ENCODE assay signal across 7 cellular contexts in the genomic region with DNA sequence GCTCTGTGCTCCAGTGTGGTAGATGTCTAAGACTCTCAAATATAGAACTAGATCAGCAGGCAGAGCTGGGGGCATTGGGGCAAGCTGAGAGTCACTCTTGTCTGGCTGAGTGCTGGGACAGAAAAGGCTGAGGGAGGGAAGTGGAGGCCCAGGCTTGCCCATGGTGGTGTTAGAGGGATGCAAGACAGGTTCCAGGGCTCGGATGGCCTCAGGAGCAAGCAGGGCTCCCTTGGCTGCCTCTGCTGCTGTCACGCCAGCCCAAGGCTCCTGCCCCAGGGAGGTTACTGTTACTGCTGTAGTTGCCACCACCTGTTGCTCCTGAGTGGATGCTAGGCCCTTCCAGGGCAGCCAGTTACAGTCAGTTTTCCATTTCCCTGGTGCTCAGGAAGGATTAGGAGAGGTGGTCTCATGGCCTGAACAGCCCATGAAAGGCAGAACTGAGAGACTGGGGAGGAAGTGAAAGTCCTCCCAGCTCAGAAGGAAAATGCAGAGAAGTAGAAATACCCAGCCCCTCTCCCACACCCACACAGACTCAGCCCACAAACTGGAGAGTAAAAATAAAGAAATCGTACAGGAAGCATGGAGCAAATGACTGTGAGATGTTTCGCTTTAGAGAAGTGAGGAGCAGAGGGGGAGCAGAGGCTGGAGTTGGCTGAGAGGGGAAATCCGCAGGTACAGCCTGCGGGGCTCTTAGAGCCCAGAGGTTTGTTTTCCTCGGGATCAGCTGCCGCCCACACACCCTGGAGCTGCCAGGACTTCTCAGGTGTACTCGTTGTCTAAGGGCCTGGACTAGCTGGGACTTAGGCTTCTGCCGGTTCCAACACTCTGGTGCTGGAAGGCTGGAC. TPM values are rescaled to one million over a fixed set of nuclear protein-coding genes. Genes with fewer than 3 reads are reported as not detected.
DNase-seq lines count a peak whose midpoint lies in the region; ATAC-seq and TF ChIP-seq lines count a peak whose summit lies in the region.

No MANE protein-coding gene starts in this region.

- no peaks in the 10 kb centered on the region for H3K36me3 ChIP-seq in PC-9 (ENCODE audit: low read depth)
- no peaks in the 10 kb centered on the region for H3K36me3 ChIP-seq in neuronal stem cell (replicated peaks in 1 of 2; ENCODE audit: control insufficient read depth in 2 of 2, insufficient read depth in 2 of 2, low read length in 2 of 2)

- peaks cover 12% of the 10 kb centered on the region for H3K36me3 Mint-ChIP-seq in central memory CD8-positive, alpha-beta T cell (ENCODE audit: insufficient read depth)

- peaks cover 71% of the 10 kb centered on the region for H3K4me1 Mint-ChIP-seq in central memory CD8-positive, alpha-beta T cell

- H3K4me1 ChIP-seq in PC-9 (replicated peaks; ENCODE audit: insufficient read depth), result peaks cover 15% of the 10 kb centered on the region
- H3K4me1 ChIP-seq in neuronal stem cell (ENCODE audit: control insufficient read depth in 2 of 2, insufficient read depth in 1 of 2, low read depth in 1 of 2, low read length in 2 of 2), result peaks cover 8% of the 10 kb centered on the region in 2 donors

- BruUV-seq in PC-9 (replicated peaks; lab: Mats Ljungman, UMichigan), result no TSS peak

- no peak for TF ChIP-seq CTCF in PC-9 (conservative IDR thresholded peaks at IDR 0.05)

- no peaks in the 10 kb centered on the region for H4K20me1 ChIP-seq in PC-9 (ENCODE audit: insufficient read depth)

- H3K23ac ChIP-seq in neuronal stem cell (ENCODE audit: low read depth, low read length, poor library complexity), result no peak overlapping the region

- H3K4me3 ChIP-seq in PC-9, result no peak overlapping the region
- no peak overlapping the region for H3K4me3 ChIP-seq in neuronal stem cell (ENCODE audit: low read length in 2 of 2)

- H2BK12ac ChIP-seq in neuronal stem cell (ENCODE audit: low read length), result no peak overlapping the region

- no peak overlapping the region for H2BK5ac ChIP-seq in neuronal stem cell (ENCODE audit: low read length)

- no peak for DNase-seq in PC-9
- DNase-seq in central memory CD8-positive, alpha-beta T cell (ENCODE audit: low spot score in 2 of 2), result no peak
- DNase-seq in neuronal stem cell (ENCODE audit: low spot score), result no peak
- DNase-seq in NCI-H748 (lab: John Stamatoyannopoulos, UW; ENCODE audit: unreplicated experiment), result no peak
- no peak for DNase-seq in NCI-H2081 treated with DMSO at 0.1 percent for 48 hours (lab: John Stamatoyannopoulos, UW)
- DNase-seq in activated gamma-delta T cell (lab: John Stamatoyannopoulos, UW), result no peak

- H2BK120ac ChIP-seq in neuronal stem cell (ENCODE audit: low read depth, low read length), result no peak overlapping the region

- H4K8ac ChIP-seq in neuronal stem cell (ENCODE audit: low read depth, low read length), result no peak overlapping the region

- H3K4me2 ChIP-seq in PC-9, result peak overlapping the region; percentile 95; the same call in 1 of the 2 replicates
- H3K4me2 ChIP-seq in neuronal stem cell (ENCODE audit: insufficient read depth, low read length, poor library complexity, severe bottlenecking), result no peak overlapping the region

- H3K27ac Mint-ChIP-seq in central memory CD8-positive, alpha-beta T cell (ENCODE audit: low read depth), result peak overlapping the region; percentile 77

- H3K27me3 ChIP-seq in PC-9 (ENCODE audit: insufficient read depth, low read depth) (0 out of 2 replicates have a peak, but pooled peaks cover 5% of the 10 kb centered on the region), neuronal stem cell (ENCODE audit: control insufficient read depth in 3 of 3, insufficient read depth in 3 of 3, low read depth in 1 of 3, low read length in 3 of 3) (peaks cover 4 to 83% (median 40%) of the 10 kb centered on the region in 3 experiments)

- H2AK5ac ChIP-seq in neuronal stem cell (ENCODE audit: low read depth, low read length), result peak overlapping the region; percentile 56

- H3K9me2 ChIP-seq in PC-9 (ENCODE audit: insufficient read depth), result no peaks in the 10 kb centered on the region

- no peaks in the 10 kb centered on the region for H3K27me3 Mint-ChIP-seq in central memory CD8-positive, alpha-beta T cell

- H3F3A ChIP-seq in PC-9 (ENCODE audit: insufficient read depth, low read depth), result peaks cover 14% of the 10 kb centered on the region; the same call in 1 of the 2 replicates

- no peaks in the 10 kb centered on the region for H3K9me3 Mint-ChIP-seq in central memory CD8-positive, alpha-beta T cell

- ATAC-seq in GM21717 (IDR thresholded peaks at IDR 0.05; ENCODE audit: unreplicated experiment), result peak; percentile 38
- no peak for ATAC-seq in central memory CD8-positive, alpha-beta T cell (replicated peaks; ENCODE audit: extremely low read depth, poor library complexity, severe bottlenecking)

- H4K91ac ChIP-seq in neuronal stem cell (ENCODE audit: low read depth, low read length, poor library complexity), result no peak overlapping the region

- CTCF ChIA-PET in PC-9 (lab: Charles Lee), result interaction anchor here (0.6 to 0.7 kb wide), 2 partner anchors 134 to 691 kb away, joined by 3 read pairs; no protein-coding TSS in a partner anchor

- WGBS in neuronal stem cell (ENCODE audit: extremely low coverage in 2 of 2, insufficient read length in 2 of 2, insufficient replicate concordance in 1 of 2), 2 donors, result no CpG with 5 or more reads among the region's 10 CpGs

- peak overlapping the region; percentile 64 for H3K18ac ChIP-seq in neuronal stem cell (ENCODE audit: low read length)

- H3K4ac ChIP-seq in neuronal stem cell (ENCODE audit: low read length), result no peak overlapping the region

- intact Hi-C loops in PC-9 (cut with micrococcal nuclease; ENCODE audit: unreplicated experiment), result loop anchor here (5.0 kb wide), 2 partner anchors 70 to 140 kb away; no protein-coding TSS in a partner anchor

- H3K9me3 ChIP-seq in PC-9 (ENCODE audit: insufficient read depth, low read depth) (no peaks in the 10 kb centered on the region), neuronal stem cell (replicated peaks in 1 of 2; ENCODE audit: control insufficient read depth in 2 of 2, insufficient read depth in 1 of 2, low read depth in 1 of 2, low read length in 2 of 2) (no peaks in the 10 kb centered on the region)

- POLR2A ChIA-PET in PC-9 (lab: Charles Lee; ENCODE audit: unreplicated experiment), result no interaction called here

- H3K4me3 Mint-ChIP-seq in central memory CD8-positive, alpha-beta T cell, result peak overlapping the region; percentile 82

- H3K79me1 ChIP-seq in neuronal stem cell (ENCODE audit: low read depth, low read length), result peaks cover 2% of the 10 kb centered on the region

- no peaks in the 10 kb centered on the region for H3K79me2 ChIP-seq in PC-9 (ENCODE audit: low read depth)

- no peak overlapping the region for H3K14ac ChIP-seq in neuronal stem cell (ENCODE audit: low read length)

- peak overlapping the region; percentile 45 for H3K9ac ChIP-seq in neuronal stem cell (ENCODE audit: low read depth, low read length, poor library complexity)

- H3K27ac ChIP-seq in PC-9, result no peak overlapping the region
- H3K27ac ChIP-seq in neuronal stem cell (replicated peaks; ENCODE audit: low read length), result no peak overlapping the region

- H2AFZ ChIP-seq in PC-9 (no peak overlapping the region), neuronal stem cell (ENCODE audit: low read length) (no peak overlapping the region)

- H2BK15ac ChIP-seq in neuronal stem cell (ENCODE audit: low read length), result no peak overlapping the region

RNA-seq across cellular contexts. Expression of a gene that starts 2.1 kb away (rescaled TPM):
- total RNA-seq in PC-9 (2021), result 1.5 and 3.2 TPM in 2 replicates
- 0.08 TPM for polyA plus RNA-seq in neuronal stem cell (2013, experiment 1 of 2)
- polyA plus RNA-seq in neuronal stem cell (2013, experiment 2 of 2), result 0.10 TPM
